Comparison of ENCODE assay signal across 1 cellular context in the genomic region with DNA sequence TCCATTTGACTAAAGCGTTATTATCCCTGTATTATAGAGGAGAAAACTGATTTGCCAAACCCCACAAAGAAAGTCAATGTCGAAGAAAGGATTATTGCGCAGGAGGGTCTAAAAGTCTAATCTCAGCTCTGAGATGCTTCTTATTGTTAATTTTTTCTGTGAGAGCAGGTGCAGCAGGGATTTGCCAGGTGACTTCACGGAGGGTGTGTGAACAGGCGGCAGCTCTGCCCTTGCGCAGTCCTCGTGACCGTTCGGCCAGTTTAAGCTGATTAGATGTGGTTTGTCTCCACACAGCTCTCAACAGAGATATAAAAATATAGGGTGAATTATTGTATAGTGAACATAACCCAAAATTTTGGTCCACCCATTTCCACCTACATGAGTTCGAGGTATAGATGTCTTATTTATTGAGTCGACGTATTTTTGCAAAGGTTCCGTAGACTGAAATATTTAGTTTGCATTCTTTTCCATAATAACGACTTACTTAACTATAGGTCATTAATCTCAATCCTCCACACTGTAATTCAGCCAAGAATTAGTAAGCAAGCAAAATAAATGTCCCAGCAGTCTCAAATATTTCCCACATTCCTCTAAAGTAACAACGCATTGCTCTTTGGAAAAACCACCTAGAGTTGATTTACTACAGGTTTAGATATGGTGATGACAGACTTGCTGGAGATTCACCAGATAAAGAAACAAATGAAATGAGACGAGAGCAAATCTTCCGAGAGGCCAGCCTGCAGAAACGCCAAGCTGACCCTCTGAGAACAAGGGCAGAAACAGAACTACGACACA.
TF ChIP-seq lines count a peak whose summit lies in the region.

No MANE protein-coding gene starts in this region.

TF ChIP-seq in H1, 55 proteins besides CTCF, POLR2A, EP300 and RAD21 (continued from another document):
- TF ChIP-seq TAF7 (optimal IDR thresholded peaks at IDR 0.05; ENCODE audit: borderline replicate concordance, low read depth, low read length) (no peak), YY1 (IDR thresholded peaks at IDR 0.05; ENCODE audit: low read depth, low read length) (no peak), CEBPB (IDR thresholded peaks at IDR 0.05; ENCODE audit: low read depth, low read length) (no peak), SIRT6 (IDR thresholded peaks at IDR 0.05; ENCODE audit: low read length) (no peak), RXRA (IDR thresholded peaks at IDR 0.05; ENCODE audit: insufficient read depth, low read depth, low read length) (no peak), JUN (IDR thresholded peaks at IDR 0.05; ENCODE audit: low read depth, low read length) (no peak), SP1 (IDR thresholded peaks at IDR 0.05; ENCODE audit: low read depth, low read length) (no peak), NANOG (IDR thresholded peaks at IDR 0.05; ENCODE audit: insufficient read depth, low read depth, low read length, poor library complexity, severe bottlenecking) (no peak), RNF2 (IDR thresholded peaks at IDR 0.05; ENCODE audit: borderline replicate concordance, low read depth, low read length, missing control alignments, poor library complexity, severe bottlenecking) (no peak), HDAC2 (IDR thresholded peaks at IDR 0.05; ENCODE audit: borderline replicate concordance in 1 of 2, low read depth in 2 of 2, low read length in 2 of 2) (no peak)
- TF ChIP-seq, protein P1, sequence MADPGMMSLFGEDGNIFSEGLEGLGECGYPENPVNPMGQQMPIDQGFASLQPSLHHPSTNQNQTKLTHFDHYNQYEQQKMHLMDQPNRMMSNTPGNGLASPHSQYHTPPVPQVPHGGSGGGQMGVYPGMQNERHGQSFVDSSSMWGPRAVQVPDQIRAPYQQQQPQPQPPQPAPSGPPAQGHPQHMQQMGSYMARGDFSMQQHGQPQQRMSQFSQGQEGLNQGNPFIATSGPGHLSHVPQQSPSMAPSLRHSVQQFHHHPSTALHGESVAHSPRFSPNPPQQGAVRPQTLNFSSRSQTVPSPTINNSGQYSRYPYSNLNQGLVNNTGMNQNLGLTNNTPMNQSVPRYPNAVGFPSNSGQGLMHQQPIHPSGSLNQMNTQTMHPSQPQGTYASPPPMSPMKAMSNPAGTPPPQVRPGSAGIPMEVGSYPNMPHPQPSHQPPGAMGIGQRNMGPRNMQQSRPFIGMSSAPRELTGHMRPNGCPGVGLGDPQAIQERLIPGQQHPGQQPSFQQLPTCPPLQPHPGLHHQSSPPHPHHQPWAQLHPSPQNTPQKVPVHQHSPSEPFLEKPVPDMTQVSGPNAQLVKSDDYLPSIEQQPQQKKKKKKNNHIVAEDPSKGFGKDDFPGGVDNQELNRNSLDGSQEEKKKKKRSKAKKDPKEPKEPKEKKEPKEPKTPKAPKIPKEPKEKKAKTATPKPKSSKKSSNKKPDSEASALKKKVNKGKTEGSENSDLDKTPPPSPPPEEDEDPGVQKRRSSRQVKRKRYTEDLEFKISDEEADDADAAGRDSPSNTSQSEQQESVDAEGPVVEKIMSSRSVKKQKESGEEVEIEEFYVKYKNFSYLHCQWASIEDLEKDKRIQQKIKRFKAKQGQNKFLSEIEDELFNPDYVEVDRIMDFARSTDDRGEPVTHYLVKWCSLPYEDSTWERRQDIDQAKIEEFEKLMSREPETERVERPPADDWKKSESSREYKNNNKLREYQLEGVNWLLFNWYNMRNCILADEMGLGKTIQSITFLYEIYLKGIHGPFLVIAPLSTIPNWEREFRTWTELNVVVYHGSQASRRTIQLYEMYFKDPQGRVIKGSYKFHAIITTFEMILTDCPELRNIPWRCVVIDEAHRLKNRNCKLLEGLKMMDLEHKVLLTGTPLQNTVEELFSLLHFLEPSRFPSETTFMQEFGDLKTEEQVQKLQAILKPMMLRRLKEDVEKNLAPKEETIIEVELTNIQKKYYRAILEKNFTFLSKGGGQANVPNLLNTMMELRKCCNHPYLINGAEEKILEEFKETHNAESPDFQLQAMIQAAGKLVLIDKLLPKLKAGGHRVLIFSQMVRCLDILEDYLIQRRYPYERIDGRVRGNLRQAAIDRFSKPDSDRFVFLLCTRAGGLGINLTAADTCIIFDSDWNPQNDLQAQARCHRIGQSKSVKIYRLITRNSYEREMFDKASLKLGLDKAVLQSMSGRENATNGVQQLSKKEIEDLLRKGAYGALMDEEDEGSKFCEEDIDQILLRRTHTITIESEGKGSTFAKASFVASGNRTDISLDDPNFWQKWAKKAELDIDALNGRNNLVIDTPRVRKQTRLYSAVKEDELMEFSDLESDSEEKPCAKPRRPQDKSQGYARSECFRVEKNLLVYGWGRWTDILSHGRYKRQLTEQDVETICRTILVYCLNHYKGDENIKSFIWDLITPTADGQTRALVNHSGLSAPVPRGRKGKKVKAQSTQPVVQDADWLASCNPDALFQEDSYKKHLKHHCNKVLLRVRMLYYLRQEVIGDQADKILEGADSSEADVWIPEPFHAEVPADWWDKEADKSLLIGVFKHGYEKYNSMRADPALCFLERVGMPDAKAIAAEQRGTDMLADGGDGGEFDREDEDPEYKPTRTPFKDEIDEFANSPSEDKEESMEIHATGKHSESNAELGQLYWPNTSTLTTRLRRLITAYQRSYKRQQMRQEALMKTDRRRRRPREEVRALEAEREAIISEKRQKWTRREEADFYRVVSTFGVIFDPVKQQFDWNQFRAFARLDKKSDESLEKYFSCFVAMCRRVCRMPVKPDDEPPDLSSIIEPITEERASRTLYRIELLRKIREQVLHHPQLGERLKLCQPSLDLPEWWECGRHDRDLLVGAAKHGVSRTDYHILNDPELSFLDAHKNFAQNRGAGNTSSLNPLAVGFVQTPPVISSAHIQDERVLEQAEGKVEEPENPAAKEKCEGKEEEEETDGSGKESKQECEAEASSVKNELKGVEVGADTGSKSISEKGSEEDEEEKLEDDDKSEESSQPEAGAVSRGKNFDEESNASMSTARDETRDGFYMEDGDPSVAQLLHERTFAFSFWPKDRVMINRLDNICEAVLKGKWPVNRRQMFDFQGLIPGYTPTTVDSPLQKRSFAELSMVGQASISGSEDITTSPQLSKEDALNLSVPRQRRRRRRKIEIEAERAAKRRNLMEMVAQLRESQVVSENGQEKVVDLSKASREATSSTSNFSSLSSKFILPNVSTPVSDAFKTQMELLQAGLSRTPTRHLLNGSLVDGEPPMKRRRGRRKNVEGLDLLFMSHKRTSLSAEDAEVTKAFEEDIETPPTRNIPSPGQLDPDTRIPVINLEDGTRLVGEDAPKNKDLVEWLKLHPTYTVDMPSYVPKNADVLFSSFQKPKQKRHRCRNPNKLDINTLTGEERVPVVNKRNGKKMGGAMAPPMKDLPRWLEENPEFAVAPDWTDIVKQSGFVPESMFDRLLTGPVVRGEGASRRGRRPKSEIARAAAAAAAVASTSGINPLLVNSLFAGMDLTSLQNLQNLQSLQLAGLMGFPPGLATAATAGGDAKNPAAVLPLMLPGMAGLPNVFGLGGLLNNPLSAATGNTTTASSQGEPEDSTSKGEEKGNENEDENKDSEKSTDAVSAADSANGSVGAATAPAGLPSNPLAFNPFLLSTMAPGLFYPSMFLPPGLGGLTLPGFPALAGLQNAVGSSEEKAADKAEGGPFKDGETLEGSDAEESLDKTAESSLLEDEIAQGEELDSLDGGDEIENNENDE (IDR thresholded peaks at IDR 0.05; ENCODE audit: insufficient replicate concordance, low read length) = no peak
- TF ChIP-seq, protein P2, sequence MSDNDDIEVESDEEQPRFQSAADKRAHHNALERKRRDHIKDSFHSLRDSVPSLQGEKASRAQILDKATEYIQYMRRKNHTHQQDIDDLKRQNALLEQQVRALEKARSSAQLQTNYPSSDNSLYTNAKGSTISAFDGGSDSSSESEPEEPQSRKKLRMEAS (IDR thresholded peaks at IDR 0.05) = no peak
- TF ChIP-seq, protein P3, sequence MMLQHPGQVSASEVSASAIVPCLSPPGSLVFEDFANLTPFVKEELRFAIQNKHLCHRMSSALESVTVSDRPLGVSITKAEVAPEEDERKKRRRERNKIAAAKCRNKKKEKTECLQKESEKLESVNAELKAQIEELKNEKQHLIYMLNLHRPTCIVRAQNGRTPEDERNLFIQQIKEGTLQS (IDR thresholded peaks at IDR 0.05; ENCODE audit: insufficient read depth, low read depth, low read length) = no peak
- TF ChIP-seq, protein P4, sequence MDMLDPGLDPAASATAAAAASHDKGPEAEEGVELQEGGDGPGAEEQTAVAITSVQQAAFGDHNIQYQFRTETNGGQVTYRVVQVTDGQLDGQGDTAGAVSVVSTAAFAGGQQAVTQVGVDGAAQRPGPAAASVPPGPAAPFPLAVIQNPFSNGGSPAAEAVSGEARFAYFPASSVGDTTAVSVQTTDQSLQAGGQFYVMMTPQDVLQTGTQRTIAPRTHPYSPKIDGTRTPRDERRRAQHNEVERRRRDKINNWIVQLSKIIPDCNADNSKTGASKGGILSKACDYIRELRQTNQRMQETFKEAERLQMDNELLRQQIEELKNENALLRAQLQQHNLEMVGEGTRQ (IDR thresholded peaks at IDR 0.05; ENCODE audit: low read length) = no peak
